Comparison of ENCODE assay signal across 2 cellular contexts in the genomic region with DNA sequence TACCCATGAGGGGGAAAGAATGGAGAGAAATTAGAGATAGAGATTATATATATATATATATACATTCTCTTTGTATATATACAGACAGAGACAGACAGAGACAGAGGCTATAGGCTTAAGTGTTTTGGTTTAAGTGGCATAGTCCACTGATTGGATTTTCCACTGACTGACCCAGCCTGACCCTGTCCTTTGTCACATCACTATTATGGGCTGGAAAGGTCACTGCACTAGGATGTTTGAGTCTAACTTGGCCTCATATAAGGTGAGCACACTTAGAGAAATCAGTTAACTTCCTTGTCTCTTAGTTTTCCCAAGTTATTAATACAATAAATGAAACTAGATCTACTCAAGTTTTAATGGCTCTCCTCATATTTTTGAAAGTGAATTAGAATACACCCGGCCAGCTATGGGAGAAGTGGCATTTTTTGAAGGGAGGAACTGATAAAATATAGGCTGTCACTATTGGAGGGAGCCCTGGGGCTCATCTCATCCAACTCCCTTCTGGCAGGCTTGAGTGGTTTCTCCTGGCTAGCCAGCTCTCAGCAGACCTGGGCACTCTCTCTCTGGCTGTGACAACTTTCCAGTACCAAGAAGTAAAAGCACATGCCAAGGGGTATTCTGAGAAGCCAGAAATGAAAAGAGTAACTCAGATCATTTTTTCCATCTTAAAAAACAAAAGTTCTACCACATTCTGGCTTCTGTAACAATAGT.
TF ChIP-seq lines count a peak whose summit lies in the region.

No MANE protein-coding gene starts in this region.

TF ChIP-seq in A549, 52 proteins besides CTCF, POLR2A, EP300 and RAD21:
- TF ChIP-seq REST (IDR thresholded peaks at IDR 0.05) (no peak), PHF8 (IDR thresholded peaks at IDR 0.05; ENCODE audit: borderline replicate concordance, low read depth) (no peak), ZFP36 (IDR thresholded peaks at IDR 0.05; ENCODE audit: borderline replicate concordance, partially characterized antibody) (no peak), ZC3H11A (IDR thresholded peaks at IDR 0.05) (no peak), CHD2 (IDR thresholded peaks at IDR 0.05; ENCODE audit: low read length, partially characterized antibody) (no peak), TP53 (CRISPR knock-in tag; IDR thresholded peaks at IDR 0.05) (no peak), HDAC2 (IDR thresholded peaks at IDR 0.05) (no peak), PBX3 (IDR thresholded peaks at IDR 0.05) (no peak), RFX5 (IDR thresholded peaks at IDR 0.05) (no peak), CBX2 (IDR thresholded peaks at IDR 0.05; ENCODE audit: borderline replicate concordance, low read depth) (no peak), EHF (CRISPR knock-in tag; IDR thresholded peaks at IDR 0.05) (no peak), NR3C1 (IDR thresholded peaks at IDR 0.05) (no peak), FOXS1 (CRISPR knock-in tag; IDR thresholded peaks at IDR 0.05) (no peak), BCL3 (IDR thresholded peaks at IDR 0.05) (no peak), ESRRA (IDR thresholded peaks at IDR 0.05; ENCODE audit: borderline replicate concordance, low read length) (no peak), ELK1 (IDR thresholded peaks at IDR 0.05; ENCODE audit: low read depth, low read length) (no peak)
- TF ChIP-seq, protein P1, sequence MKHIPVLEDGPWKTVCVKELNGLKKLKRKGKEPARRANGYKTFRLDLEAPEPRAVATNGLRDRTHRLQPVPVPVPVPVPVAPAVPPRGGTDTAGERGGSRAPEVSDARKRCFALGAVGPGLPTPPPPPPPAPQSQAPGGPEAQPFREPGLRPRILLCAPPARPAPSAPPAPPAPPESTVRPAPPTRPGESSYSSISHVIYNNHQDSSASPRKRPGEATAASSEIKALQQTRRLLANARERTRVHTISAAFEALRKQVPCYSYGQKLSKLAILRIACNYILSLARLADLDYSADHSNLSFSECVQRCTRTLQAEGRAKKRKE (CRISPR knock-in tag; IDR thresholded peaks at IDR 0.05; ENCODE audit: low read depth) = no peak

TF ChIP-seq in IMR-90, 13 proteins besides CTCF, POLR2A, EP300 and RAD21 (continued from another document):
- no peak for TF ChIP-seq SMC3 (IDR thresholded peaks at IDR 0.05; ENCODE audit: low read depth, low read length)
- TF ChIP-seq MXI1 (IDR thresholded peaks at IDR 0.05; ENCODE audit: borderline replicate concordance, low read depth, low read length) = no peak
- TF ChIP-seq CHD1 (IDR thresholded peaks at IDR 0.05; ENCODE audit: low read depth, low read length) = no peak
- no peak for TF ChIP-seq CEBPB (IDR thresholded peaks at IDR 0.05; ENCODE audit: low read depth, low read length)
- TF ChIP-seq RCOR1 (IDR thresholded peaks at IDR 0.05; ENCODE audit: insufficient replicate concordance, low read length) = no peak
- TF ChIP-seq MAZ (IDR thresholded peaks at IDR 0.05; ENCODE audit: borderline replicate concordance, low read depth, low read length) = no peak
- TF ChIP-seq MAFK (IDR thresholded peaks at IDR 0.05; ENCODE audit: low read depth, low read length) = no peak
- TF ChIP-seq ELK1 (IDR thresholded peaks at IDR 0.05; ENCODE audit: borderline replicate concordance, low read depth, low read length) = no peak
- no peak for TF ChIP-seq NFE2L2 (IDR thresholded peaks at IDR 0.05; ENCODE audit: low read depth, low read length)
